In the genomic region with DNA sequence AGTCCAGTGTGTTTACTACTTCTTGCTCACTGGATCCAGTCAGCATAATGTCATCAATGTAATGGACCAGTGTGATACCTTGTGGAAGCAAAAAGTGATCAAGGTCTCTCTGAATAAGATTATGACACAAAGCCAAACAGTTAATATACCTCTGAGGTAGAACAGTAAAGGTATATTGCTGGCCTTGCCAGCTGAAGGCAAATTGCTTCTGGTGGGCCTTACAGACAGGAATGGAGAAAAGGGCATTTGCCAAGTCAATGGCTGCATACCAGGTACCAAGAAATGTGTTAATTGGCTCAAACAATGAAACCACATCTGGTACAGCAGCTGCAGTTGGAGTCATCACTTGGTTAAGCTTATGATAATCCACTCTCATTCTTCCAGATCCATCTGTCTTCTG, we compare ENCODE assay signal across 6 cellular contexts. TPM values are rescaled to one million over a fixed set of nuclear protein-coding genes. Genes with fewer than 3 reads are reported as not detected.
"Had no signal": no experiment of that assay in that cellular context is flagged by ENCODE, and none has a peak within 500 bp of the region (broad histone marks: within the 10 kb centered on the region; RNA-seq: fewer than 3 reads in every experiment).

No MANE protein-coding gene starts in this region.

RNA-seq across cellular contexts. Expression of a gene that starts 6.9 kb away (rescaled TPM):
- total RNA-seq: GM23248, H4, H7, HT-29, IMR-90, K562 had no signal
- polyA plus RNA-seq: GM23248, IMR-90, K562 had no signal
